25 cellular contexts compared by ENCODE assay signal in genomic region chr16:68403704-68404103, GRCh38. TPM values are rescaled to one million over a fixed set of nuclear protein-coding genes. Genes with fewer than 3 reads are reported as not detected.
"Had no signal": no experiment of that assay in that cellular context is flagged by ENCODE, and none has a peak within 500 bp of the region (broad histone marks: within the 10 kb centered on the region; RNA-seq: fewer than 3 reads in every experiment).

No MANE protein-coding gene starts in this region.

- H3K9me3 ChIP-seq: left ventricle myocardium inferior, mucosa of descending colon, ovary, prostate gland, stomach, thoracic aorta, tibial artery, upper lobe of right lung had no signal

- H3K27ac ChIP-seq: left ventricle myocardium inferior, ovary, prostate gland, stomach, thoracic aorta, tibial artery, upper lobe of right lung had no signal

- H3K4me3 ChIP-seq: left ventricle myocardium inferior, mucosa of descending colon, ovary, prostate gland, stomach, thoracic aorta, tibial artery, upper lobe of right lung had no signal

- DNase-seq: hypothalamus; islet precursor cell; left ventricle myocardium inferior; midbrain; naive thymus-derived CD4-positive, alpha-beta T cell; ovary; retina; right cardiac atrium; small intestine; stimulated activated CD4-positive, alpha-beta T cell treated with anti-CD3 and anti-CD28 coated beads, Interleukin-12 subunit alpha, Interleukin-12 subunit beta, amount 100 ng/mL, for 4 hours; stimulated activated CD4-positive, alpha-beta T cell treated with anti-CD3 and anti-CD28 coated beads, Interleukin-15, amount 100 ng/mL, for 24 hours; stimulated activated CD4-positive, alpha-beta T cell treated with anti-CD3 and anti-CD28 coated beads, Interleukin-2, amount 100 ng/mL, for 24 hours; stimulated activated CD4-positive, alpha-beta T cell treated with anti-CD3 and anti-CD28 coated beads, Interleukin-4, amount 100 ng/mL, for 1 hour; stimulated activated naive B cell treated with anti-CD40 and anti-IgM and Interleukin-4, amounts not matched to agents 10 μg/mL and 1 μg/mL and 100 μg/mL, for 72 hours; stimulated activated naive CD8-positive, alpha-beta T cell treated with anti-CD3 and anti-CD28 coated beads, Interleukin-15, Interleukin-2, amounts not matched to agents 100 U/mL and 50 U/mL, for 24 hours; stomach; tibial artery; trophoblast cell; upper lobe of right lung had no signal

- H3K27me3 ChIP-seq: ovary, upper lobe of right lung had no signal

- H3K36me3 ChIP-seq: left ventricle myocardium inferior, ovary, prostate gland, stomach, thoracic aorta, tibial artery, upper lobe of right lung had no signal

- H3K4me1 ChIP-seq: left ventricle myocardium inferior, prostate gland, tibial artery had no signal

- ATAC-seq: mucosa of descending colon; naive thymus-derived CD4-positive, alpha-beta T cell; natural killer cell treated with Interleukin-12 subunit alpha and Interleukin-12 subunit beta and Interleukin-15 and Interleukin-18, amount 100 ng/mL, for 72 hours; right cardiac atrium; sciatic nerve; stimulated activated naive B cell treated with anti-CD40 and anti-IgM and Interleukin-4, amounts not matched to agents 10 μg/mL and 1 μg/mL and 100 μg/mL, for 72 hours; stimulated activated naive CD8-positive, alpha-beta T cell treated with anti-CD3 and anti-CD28 coated beads, Interleukin-15, Interleukin-2, amounts not matched to agents 100 U/mL and 50 U/mL, for 24 hours; upper lobe of right lung had no signal

RNA-seq across cellular contexts. Expression of gene SMPD3, which starts 44.6 kb away (rescaled TPM):
- total RNA-seq: myocyte had no signal
